In genomic region chr16:85582177-85582888, GRCh38 we compare ENCODE assay signal across 11 cellular contexts. TPM values are rescaled to one million over a fixed set of nuclear protein-coding genes. Genes with fewer than 3 reads are reported as not detected.
A peak's percentile ranks its signal among the peaks of the same experiment; 100 is the strongest.
DNase-seq lines count a peak whose midpoint lies in the region; ATAC-seq, FAIRE-seq and TF ChIP-seq lines count a peak whose summit lies in the region.
"Had no signal": no experiment of that assay in that cellular context is flagged by ENCODE, and none has a peak within 500 bp of the region (broad histone marks: within the 10 kb centered on the region; RNA-seq: fewer than 3 reads in every experiment).

No MANE protein-coding gene starts in this region.

- H3K18ac ChIP-seq in H9 (ENCODE audit: insufficient read length, low read depth, low read length), result no peak overlapping the region

- H3K9me3 Mint-ChIP-seq in H9 (peaks cover 0 to 2% of the 10 kb centered on the region in 2 experiments; a peak in 2 of 5 replicates), mesothelial cell of epicardium (no peaks in the 10 kb centered on the region)

- POLR2A ChIA-PET in AG04449 (lab: Yijun Ruan, JAX), result interaction anchor here (0.9 kb wide), 1 partner anchor 296 kb away, joined by 3 read pairs; no protein-coding TSS in a partner anchor

- TF ChIP-seq CTCF in AG04449 (IDR thresholded peaks at IDR 0.05; ENCODE audit: insufficient read depth, low read length, missing control alignments) (no peak), H9 (conservative IDR thresholded peaks at IDR 0.05) (no peak), mesothelial cell of epicardium (IDR thresholded peaks at IDR 0.05; ENCODE audit: unreplicated experiment) (no peak), body of pancreas (IDR thresholded peaks at IDR 0.05) (no peak)

- no peaks in the 10 kb centered on the region for H4K20me1 ChIP-seq in H9 (ENCODE audit: control insufficient read depth, insufficient read depth, insufficient read length)

- H3K4me1 Mint-ChIP-seq in H9, result peaks cover 91 to 92% of the 10 kb centered on the region in 2 experiments
- H3K4me1 Mint-ChIP-seq in mesothelial cell of epicardium, result peaks cover 71% of the 10 kb centered on the region

- DNase-seq in AG04449 (ENCODE audit: low read depth, low spot score), result no peak
- DNase-seq in H9, result no peak
- peak; percentile 64 for DNase-seq in astrocyte of the hippocampus (ENCODE audit: low read depth, low spot score)
- no peak for DNase-seq in mesothelial cell of epicardium (ENCODE audit: low spot score in 2 of 2, unreplicated experiment in 2 of 2)
- no peak for DNase-seq in GM12891 (ENCODE audit: insufficient read length, low spot score)
- DNase-seq in body of pancreas, result no peak
- DNase-seq in NCI-H187 (lab: John Stamatoyannopoulos, UW), result no peak
- DNase-seq: activated CD4-positive, alpha-beta T cell treated with anti-CD3 and anti-CD28 coated beads, Interleukin-2, amount 50 U/mL, for 4 hours; hypothalamus; MM.1S had no signal

- no peak for TF ChIP-seq POLR2A in GM18505 (IDR thresholded peaks at IDR 0.05; ENCODE audit: borderline replicate concordance, extremely low read depth, insufficient read depth, insufficient read length)
- no peak for TF ChIP-seq POLR2A in GM12891 (IDR thresholded peaks at IDR 0.05; ENCODE audit: low read depth, low read length)
- no peak for TF ChIP-seq POLR2A in body of pancreas (IDR thresholded peaks at IDR 0.05)

- H3K36me3 Mint-ChIP-seq in H9 (ENCODE audit: insufficient read depth in 1 of 3, low read depth in 3 of 3) (peaks cover 5 to 6% (median 6%) of the 10 kb centered on the region in 3 experiments; a peak in 6 of 7 replicates), mesothelial cell of epicardium (peaks cover 2% of the 10 kb centered on the region)

- no peak overlapping the region for H3K9ac ChIP-seq in H9 (ENCODE audit: extremely low read depth, insufficient read length, low read length)

- peaks cover 44% of the 10 kb centered on the region for H3K27me3 Mint-ChIP-seq in H9 (ENCODE audit: low read depth)
- H3K27me3 Mint-ChIP-seq in mesothelial cell of epicardium (ENCODE audit: low read depth), result no peaks in the 10 kb centered on the region

- H3K36me3 ChIP-seq in body of pancreas (replicated peaks in 1 of 2; ENCODE audit: insufficient read depth in 1 of 2, low read depth in 2 of 2), result no peaks in the 10 kb centered on the region

- H3K23me2 ChIP-seq in H9 (ENCODE audit: insufficient read length, low read depth, low read length, poor library complexity, severe bottlenecking), result no peaks in the 10 kb centered on the region

- H3K4me1 ChIP-seq in H9 (ENCODE audit: insufficient read depth, low read length) (peaks cover 22% of the 10 kb centered on the region), body of pancreas (peaks cover 49% of the 10 kb centered on the region)

- peak overlapping the region; percentile 42 to 60 for H3K4me3 Mint-ChIP-seq in H9
- H3K4me3 Mint-ChIP-seq in mesothelial cell of epicardium, result no peak overlapping the region

- ATAC-seq in GM18505 (IDR thresholded peaks at IDR 0.05; ENCODE audit: unreplicated experiment) (no peak), body of pancreas (no peak)

- peaks cover 2% of the 10 kb centered on the region; the same call in 1 of the 2 replicates for H3K79me2 ChIP-seq in H9 (ENCODE audit: insufficient read depth, low read length)

- H3K56ac ChIP-seq in H9 (ENCODE audit: insufficient read length, low read depth, low read length), result no peak overlapping the region

- no peak overlapping the region for H2BK5ac ChIP-seq in H9 (ENCODE audit: insufficient read length, low read length)

- no peak overlapping the region for H2BK20ac ChIP-seq in H9 (ENCODE audit: low read depth, low read length, poor library complexity, severe bottlenecking)

- no peaks in the 10 kb centered on the region for H3K9me3 ChIP-seq in H9 (ENCODE audit: control insufficient read depth, low read depth, low read length)
- H3K9me3 ChIP-seq in body of pancreas, result no peaks in the 10 kb centered on the region

- intact Hi-C loops in body of pancreas (cut with DNase I), result no loop called here

- no peak overlapping the region for H4K91ac ChIP-seq in H9 (ENCODE audit: insufficient read length, low read depth, low read length)

- no peak overlapping the region for H2BK12ac ChIP-seq in H9 (ENCODE audit: insufficient read length, low read depth, low read length)

- H2AK5ac ChIP-seq in H9 (ENCODE audit: insufficient read length, low read length), result no peak overlapping the region

- no peaks in the 10 kb centered on the region; the same call in 1 of the 2 replicates for H3K27me3 ChIP-seq in H9 (ENCODE audit: insufficient read depth, low read length)
- no peaks in the 10 kb centered on the region for H3K27me3 ChIP-seq in body of pancreas

- H3K27ac ChIP-seq in H9 (ENCODE audit: insufficient read length, low read depth, low read length), result no peak overlapping the region
- H3K27ac ChIP-seq in body of pancreas, result no peak overlapping the region

- no peak overlapping the region for H2AFZ ChIP-seq in H9 (ENCODE audit: low read length)

- H3K14ac ChIP-seq in H9 (ENCODE audit: insufficient read depth, low read length), result peak overlapping the region; percentile 50; the same call in 1 of the 2 replicates

- no peak overlapping the region for H3K4ac ChIP-seq in H9 (ENCODE audit: low read depth, low read length)

- no CpG with 5 or more reads among the region's 28 CpGs for WGBS in H9 (ENCODE audit: extremely low coverage, insufficient read length, low lambda C conversion rate)
- WGBS in body of pancreas, 2 donors, result 65 to 71% methylated on average over 25 to 28 of the region's 28 CpGs

- H4K8ac ChIP-seq in H9 (replicated peaks; ENCODE audit: insufficient read length, low read depth, low read length), result no peak overlapping the region

- H3K27ac Mint-ChIP-seq in H9, result peak overlapping the region in 1 of 3 experiments; percentile 74; a peak in 2 of 7 replicates
- H3K27ac Mint-ChIP-seq in mesothelial cell of epicardium, result peak overlapping the region; percentile 73

- H3K23ac ChIP-seq in H9 (ENCODE audit: insufficient read length, low read depth, low read length), result no peak overlapping the region

- CTCF ChIA-PET in AG04449 (lab: Yijun Ruan, JAX), result interaction anchor here (0.7 to 2.5 kb wide), 11 partner anchors 8 to 188 kb away, joined by 3 to 10 read pairs (median 4); no protein-coding TSS in a partner anchor

- no peak overlapping the region for H2BK120ac ChIP-seq in H9 (ENCODE audit: low read depth, low read length, poor library complexity, severe bottlenecking)

- no peaks in the 10 kb centered on the region for H3K79me1 ChIP-seq in H9 (ENCODE audit: insufficient read depth, low read depth, low read length, poor library complexity, severe bottlenecking)

- H2BK15ac ChIP-seq in H9 (ENCODE audit: low read depth, low read length), result no peak overlapping the region

- H3K4me3 ChIP-seq in AG04449 (ENCODE audit: low read depth, low read length) (peak overlapping the region; percentile 40), body of pancreas (no peak overlapping the region)

- H3T11ph ChIP-seq in H9 (ENCODE audit: low read length), result no peak overlapping the region

- no peak overlapping the region for H4K5ac ChIP-seq in H9 (ENCODE audit: insufficient read length, low read depth, low read length)

- no peak for FAIRE-seq in GM12891 (lab: Jason Lieb, UNC)

- H3K4me2 ChIP-seq in H9 (ENCODE audit: insufficient read depth, insufficient read length, low read length), result no peak overlapping the region

TF ChIP-seq in GM12891, 5 proteins besides CTCF, POLR2A, EP300 and RAD21:
- TF ChIP-seq TAF1 (IDR thresholded peaks at IDR 0.05; ENCODE audit: low read depth, low read length) (no peak), POLR2AphosphoS5 (IDR thresholded peaks at IDR 0.05; ENCODE audit: low read depth, low read length) (no peak), POU2F2 (IDR thresholded peaks at IDR 0.05; ENCODE audit: low read depth, low read length) (no peak), PAX5 (IDR thresholded peaks at IDR 0.05; ENCODE audit: insufficient read depth, low read length, severe bottlenecking) (no peak), SPI1 (IDR thresholded peaks at IDR 0.05; ENCODE audit: low read depth, low read length) (no peak)

RNA-seq across cellular contexts. Expression of gene GSE1, which starts 30.8 kb away (rescaled TPM):
- total RNA-seq in H9 (2021) (123 and 125 TPM in 2 replicates), mesothelial cell of epicardium (193 to 218 TPM (median 208 TPM) in 3 replicates), body of pancreas (100 to 1,000 TPM in 1 of 2 donors, 10 to 100 TPM in 1; 76.5 to 221 TPM)
- polyA plus RNA-seq in GM12891 (2012; ENCODE audit: low read depth, missing spikeins), result 18.7 TPM
